In genomic region chr1:7068552-7068951, GRCh38 we compare ENCODE assay signal across 21 cellular contexts.
DNase-seq lines count a peak whose midpoint lies in the region; ATAC-seq and TF ChIP-seq lines count a peak whose summit lies in the region.
"Had no signal": no experiment of that assay in that cellular context is flagged by ENCODE, and none has a peak within 500 bp of the region (broad histone marks: within the 10 kb centered on the region; RNA-seq: fewer than 3 reads in every experiment).

No MANE protein-coding gene starts in this region.

- H3K4me3 ChIP-seq in GM23338 (no peak overlapping the region), left lung (no peak overlapping the region)
- H3K4me3 ChIP-seq: A549; BLaER1 treated with 17β-estradiol and CSF1 and Interleukin-3, amounts not matched to agents 10 nM and 100 nM had no signal

- no peaks in the 10 kb centered on the region for H3F3A ChIP-seq in GM23338 (replicated peaks; ENCODE audit: low read depth)

- H3K27me3 ChIP-seq in GM23338 (ENCODE audit: insufficient read depth) (no peaks in the 10 kb centered on the region), left lung (peaks cover 10 to 25% of the 10 kb centered on the region in 2 donors)
- H3K27me3 ChIP-seq: BE2C had no signal

- intact Hi-C loops in left lung (cut with DNase I), result no loop called here

- H3K36me3 Mint-ChIP-seq in GM23338 (ENCODE audit: low read depth), result no peaks in the 10 kb centered on the region
- H3K36me3 Mint-ChIP-seq: CD14-positive monocyte had no signal

- DNase-seq in GM23338 (ENCODE audit: low spot score), result no peak
- DNase-seq in M059J (ENCODE audit: low read depth), result peak; percentile 21
- DNase-seq in RPMI7951 (ENCODE audit: low read depth), result peak; percentile 13
- DNase-seq in left lung, result no peak
- DNase-seq in stimulated activated CD8-positive, alpha-beta memory T cell treated with anti-CD3 and anti-CD28 coated beads, Interleukin-4, amount 100 ng/mL, for 48 hours, result no peak
- DNase-seq: 8988T; ACHN; AML-193; BE2C; Calu3; CD4-positive, alpha-beta T cell; COR-L47; DMS53; DMS79 treated with DMSO at 0.1 percent for 48 hours; GF-D8; H7; HCEC 1CT had no signal

- H3K4me2 ChIP-seq in GM23338, result no peak overlapping the region
- H3K4me2 ChIP-seq: A549 had no signal

- no peaks in the 10 kb centered on the region; the same call in 1 of the 2 replicates for H3K4me1 ChIP-seq in GM23338 (ENCODE audit: insufficient read depth)
- peaks cover 0 to 5% of the 10 kb centered on the region in 2 donors for H3K4me1 ChIP-seq in left lung
- H3K4me1 ChIP-seq: A549, BE2C had no signal

- H3K9me3 ChIP-seq in left lung, result no peaks in the 10 kb centered on the region
- H3K9me3 ChIP-seq: A549; BE2C; BLaER1 treated with 17β-estradiol and CSF1 and Interleukin-3, amounts not matched to agents 10 nM and 100 nM had no signal

- H3K9me2 ChIP-seq in GM23338 (ENCODE audit: insufficient read depth), result no peaks in the 10 kb centered on the region; the same call in 1 of the 2 replicates

- H3K36me3 ChIP-seq in GM23338 (ENCODE audit: insufficient read depth) (no peaks in the 10 kb centered on the region), left lung (no peaks in the 10 kb centered on the region)
- H3K36me3 ChIP-seq: BE2C; BLaER1 treated with 17β-estradiol and CSF1 and Interleukin-3, amounts not matched to agents 10 nM and 100 nM had no signal

- peaks cover 4% of the 10 kb centered on the region; the same call in 2 of the 3 replicates for H3K4me1 Mint-ChIP-seq in GM23338

- no peak overlapping the region for H3K4me3 Mint-ChIP-seq in GM23338
- H3K4me3 Mint-ChIP-seq: CD14-positive monocyte; CD4-positive, alpha-beta T cell had no signal

- no peak for TF ChIP-seq CTCF in GM23338 (conservative IDR thresholded peaks at IDR 0.05; ENCODE audit: low read depth in 2 of 2)
- TF ChIP-seq CTCF in left lung (IDR thresholded peaks at IDR 0.05), result no peak

- ATAC-seq in GM23338 (no peak), HG02678 (IDR thresholded peaks at IDR 0.05; ENCODE audit: unreplicated experiment) (no peak), left lung (no peak)
- ATAC-seq: A549 had no signal

- 0 out of 2 replicates have a peak overlapping the region, but pooled peaks have one; percentile 92 for H2AFZ ChIP-seq in GM23338

- H4K20me1 ChIP-seq in GM23338 (replicated peaks; ENCODE audit: insufficient read depth), result no peaks in the 10 kb centered on the region

- no peaks in the 10 kb centered on the region for H3K27me3 Mint-ChIP-seq in GM23338 (ENCODE audit: insufficient read depth, low read depth, poor library complexity)

- H3K27ac ChIP-seq in GM23338 (ENCODE audit: low read depth), result no peak overlapping the region
- no peak overlapping the region for H3K27ac ChIP-seq in left lung
- H3K27ac ChIP-seq: A549; BLaER1 treated with 17β-estradiol and CSF1 and Interleukin-3, amounts not matched to agents 10 nM and 100 nM had no signal

- no peaks in the 10 kb centered on the region for H3K79me2 ChIP-seq in GM23338 (replicated peaks; ENCODE audit: insufficient read depth)

- H3K9me3 Mint-ChIP-seq in GM23338, result no peaks in the 10 kb centered on the region; the same call in 2 of the 3 replicates
- H3K9me3 Mint-ChIP-seq: CD4-positive, alpha-beta T cell had no signal

- no peak overlapping the region for H3K27ac Mint-ChIP-seq in GM23338
- H3K27ac Mint-ChIP-seq: CD14-positive monocyte; CD4-positive, alpha-beta T cell had no signal

TF ChIP-seq in GM23338, 12 proteins besides CTCF, POLR2A, EP300 and RAD21 (continues in another document):
- TF ChIP-seq EZH2phosphoT487 (IDR thresholded peaks at IDR 0.05; ENCODE audit: unreplicated experiment) (no peak), ZNF331 (CRISPR knock-in tag; IDR thresholded peaks at IDR 0.05; ENCODE audit: low read depth) (no peak), CREB1 (CRISPR knock-in tag; IDR thresholded peaks at IDR 0.05; ENCODE audit: low read depth) (no peak), POLR2AphosphoS5 (IDR thresholded peaks at IDR 0.05; ENCODE audit: low read depth) (no peak), NANOG (IDR thresholded peaks at IDR 0.05; ENCODE audit: borderline replicate concordance) (no peak), JUNB (IDR thresholded peaks at IDR 0.05; ENCODE audit: unreplicated experiment) (no peak), STAT1 (IDR thresholded peaks at IDR 0.05; ENCODE audit: unreplicated experiment) (no peak), EZH2 (IDR thresholded peaks at IDR 0.05; ENCODE audit: low read depth, unreplicated experiment) (no peak)
- TF ChIP-seq, protein P1, sequence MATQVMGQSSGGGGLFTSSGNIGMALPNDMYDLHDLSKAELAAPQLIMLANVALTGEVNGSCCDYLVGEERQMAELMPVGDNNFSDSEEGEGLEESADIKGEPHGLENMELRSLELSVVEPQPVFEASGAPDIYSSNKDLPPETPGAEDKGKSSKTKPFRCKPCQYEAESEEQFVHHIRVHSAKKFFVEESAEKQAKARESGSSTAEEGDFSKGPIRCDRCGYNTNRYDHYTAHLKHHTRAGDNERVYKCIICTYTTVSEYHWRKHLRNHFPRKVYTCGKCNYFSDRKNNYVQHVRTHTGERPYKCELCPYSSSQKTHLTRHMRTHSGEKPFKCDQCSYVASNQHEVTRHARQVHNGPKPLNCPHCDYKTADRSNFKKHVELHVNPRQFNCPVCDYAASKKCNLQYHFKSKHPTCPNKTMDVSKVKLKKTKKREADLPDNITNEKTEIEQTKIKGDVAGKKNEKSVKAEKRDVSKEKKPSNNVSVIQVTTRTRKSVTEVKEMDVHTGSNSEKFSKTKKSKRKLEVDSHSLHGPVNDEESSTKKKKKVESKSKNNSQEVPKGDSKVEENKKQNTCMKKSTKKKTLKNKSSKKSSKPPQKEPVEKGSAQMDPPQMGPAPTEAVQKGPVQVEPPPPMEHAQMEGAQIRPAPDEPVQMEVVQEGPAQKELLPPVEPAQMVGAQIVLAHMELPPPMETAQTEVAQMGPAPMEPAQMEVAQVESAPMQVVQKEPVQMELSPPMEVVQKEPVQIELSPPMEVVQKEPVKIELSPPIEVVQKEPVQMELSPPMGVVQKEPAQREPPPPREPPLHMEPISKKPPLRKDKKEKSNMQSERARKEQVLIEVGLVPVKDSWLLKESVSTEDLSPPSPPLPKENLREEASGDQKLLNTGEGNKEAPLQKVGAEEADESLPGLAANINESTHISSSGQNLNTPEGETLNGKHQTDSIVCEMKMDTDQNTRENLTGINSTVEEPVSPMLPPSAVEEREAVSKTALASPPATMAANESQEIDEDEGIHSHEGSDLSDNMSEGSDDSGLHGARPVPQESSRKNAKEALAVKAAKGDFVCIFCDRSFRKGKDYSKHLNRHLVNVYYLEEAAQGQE (IDR thresholded peaks at IDR 0.05; ENCODE audit: unreplicated experiment), result no peak
- TF ChIP-seq, protein P2, sequence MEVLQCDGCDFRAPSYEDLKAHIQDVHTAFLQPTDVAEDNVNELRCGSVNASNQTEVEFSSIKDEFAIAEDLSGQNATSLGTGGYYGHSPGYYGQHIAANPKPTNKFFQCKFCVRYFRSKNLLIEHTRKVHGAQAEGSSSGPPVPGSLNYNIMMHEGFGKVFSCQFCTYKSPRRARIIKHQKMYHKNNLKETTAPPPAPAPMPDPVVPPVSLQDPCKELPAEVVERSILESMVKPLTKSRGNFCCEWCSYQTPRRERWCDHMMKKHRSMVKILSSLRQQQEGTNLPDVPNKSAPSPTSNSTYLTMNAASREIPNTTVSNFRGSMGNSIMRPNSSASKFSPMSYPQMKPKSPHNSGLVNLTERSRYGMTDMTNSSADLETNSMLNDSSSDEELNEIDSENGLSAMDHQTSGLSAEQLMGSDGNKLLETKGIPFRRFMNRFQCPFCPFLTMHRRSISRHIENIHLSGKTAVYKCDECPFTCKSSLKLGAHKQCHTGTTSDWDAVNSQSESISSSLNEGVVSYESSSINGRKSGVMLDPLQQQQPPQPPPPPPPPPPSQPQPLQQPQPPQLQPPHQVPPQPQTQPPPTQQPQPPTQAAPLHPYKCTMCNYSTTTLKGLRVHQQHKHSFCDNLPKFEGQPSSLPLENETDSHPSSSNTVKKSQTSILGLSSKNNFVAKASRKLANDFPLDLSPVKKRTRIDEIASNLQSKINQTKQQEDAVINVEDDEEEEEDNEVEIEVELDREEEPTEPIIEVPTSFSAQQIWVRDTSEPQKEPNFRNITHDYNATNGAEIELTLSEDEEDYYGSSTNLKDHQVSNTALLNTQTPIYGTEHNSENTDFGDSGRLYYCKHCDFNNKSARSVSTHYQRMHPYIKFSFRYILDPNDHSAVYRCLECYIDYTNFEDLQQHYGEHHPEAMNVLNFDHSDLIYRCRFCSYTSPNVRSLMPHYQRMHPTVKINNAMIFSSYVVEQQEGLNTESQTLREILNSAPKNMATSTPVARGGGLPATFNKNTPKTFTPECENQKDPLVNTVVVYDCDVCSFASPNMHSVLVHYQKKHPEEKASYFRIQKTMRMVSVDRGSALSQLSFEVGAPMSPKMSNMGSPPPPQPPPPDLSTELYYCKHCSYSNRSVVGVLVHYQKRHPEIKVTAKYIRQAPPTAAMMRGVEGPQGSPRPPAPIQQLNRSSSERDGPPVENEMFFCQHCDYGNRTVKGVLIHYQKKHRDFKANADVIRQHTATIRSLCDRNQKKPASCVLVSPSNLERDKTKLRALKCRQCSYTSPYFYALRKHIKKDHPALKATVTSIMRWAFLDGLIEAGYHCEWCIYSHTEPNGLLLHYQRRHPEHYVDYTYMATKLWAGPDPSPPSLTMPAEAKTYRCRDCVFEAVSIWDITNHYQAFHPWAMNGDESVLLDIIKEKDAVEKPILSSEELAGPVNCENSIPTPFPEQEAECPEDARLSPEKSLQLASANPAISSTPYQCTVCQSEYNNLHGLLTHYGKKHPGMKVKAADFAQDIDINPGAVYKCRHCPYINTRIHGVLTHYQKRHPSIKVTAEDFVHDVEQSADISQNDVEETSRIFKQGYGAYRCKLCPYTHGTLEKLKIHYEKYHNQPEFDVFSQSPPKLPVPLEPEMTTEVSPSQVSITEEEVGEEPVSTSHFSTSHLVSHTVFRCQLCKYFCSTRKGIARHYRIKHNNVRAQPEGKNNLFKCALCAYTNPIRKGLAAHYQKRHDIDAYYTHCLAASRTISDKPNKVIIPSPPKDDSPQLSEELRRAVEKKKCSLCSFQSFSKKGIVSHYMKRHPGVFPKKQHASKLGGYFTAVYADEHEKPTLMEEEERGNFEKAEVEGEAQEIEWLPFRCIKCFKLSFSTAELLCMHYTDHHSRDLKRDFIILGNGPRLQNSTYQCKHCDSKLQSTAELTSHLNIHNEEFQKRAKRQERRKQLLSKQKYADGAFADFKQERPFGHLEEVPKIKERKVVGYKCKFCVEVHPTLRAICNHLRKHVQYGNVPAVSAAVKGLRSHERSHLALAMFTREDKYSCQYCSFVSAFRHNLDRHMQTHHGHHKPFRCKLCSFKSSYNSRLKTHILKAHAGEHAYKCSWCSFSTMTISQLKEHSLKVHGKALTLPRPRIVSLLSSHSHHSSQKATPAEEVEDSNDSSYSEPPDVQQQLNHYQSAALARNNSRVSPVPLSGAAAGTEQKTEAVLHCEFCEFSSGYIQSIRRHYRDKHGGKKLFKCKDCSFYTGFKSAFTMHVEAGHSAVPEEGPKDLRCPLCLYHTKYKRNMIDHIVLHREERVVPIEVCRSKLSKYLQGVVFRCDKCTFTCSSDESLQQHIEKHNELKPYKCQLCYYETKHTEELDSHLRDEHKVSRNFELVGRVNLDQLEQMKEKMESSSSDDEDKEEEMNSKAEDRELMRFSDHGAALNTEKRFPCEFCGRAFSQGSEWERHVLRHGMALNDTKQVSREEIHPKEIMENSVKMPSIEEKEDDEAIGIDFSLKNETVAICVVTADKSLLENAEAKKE (CRISPR knock-in tag; IDR thresholded peaks at IDR 0.05), result no peak

Comparison
In these comparisons a context has a peak if more than half of its experiments do, and no peak if none do; other contexts are left out.
1. DNase-seq: peak in M059J (single experiment) and RPMI7951 (single experiment); none in GM23338 (single experiment), left lung (0 of 2) and stimulated activated CD8-positive, alpha-beta memory T cell treated with anti-CD3 and anti-CD28 coated beads, Interleukin-4, amount 100 ng/mL, for 48 hours (single experiment).